Comparison of ENCODE assay signal across 12 cellular contexts in genomic region chr2:186639939-186640338, GRCh38. TPM values are rescaled to one million over a fixed set of nuclear protein-coding genes. Genes with fewer than 3 reads are reported as not detected.
DNase-seq lines count a peak whose midpoint lies in the region; ATAC-seq and TF ChIP-seq lines count a peak whose summit lies in the region.
"Had no signal": no experiment of that assay in that cellular context is flagged by ENCODE, and none has a peak within 500 bp of the region (broad histone marks: within the 10 kb centered on the region; RNA-seq: fewer than 3 reads in every experiment).

No MANE protein-coding gene starts in this region.

- no peak for TF ChIP-seq EP300 in ovary (IDR thresholded peaks at IDR 0.05)

- DNase-seq in GM12865 (ENCODE audit: low read depth) (peak; percentile 48), ovary (no peak), left ventricle myocardium superior (no peak), aorta (no peak), KBM-7 (no peak)
- DNase-seq: KG1; naive thymus-derived CD4-positive, alpha-beta T cell; NCI-H748 treated with DMSO at 0.1 percent for 48 hours; transverse colon had no signal

- no peak for TF ChIP-seq POLR2A in ovary (IDR thresholded peaks at IDR 0.05)

- no peak for TF ChIP-seq CTCF in GM12865 (IDR thresholded peaks at IDR 0.05; ENCODE audit: insufficient read depth, low read depth, low read length, missing control alignments)
- no peak for TF ChIP-seq CTCF in ovary (IDR thresholded peaks at IDR 0.05)

- H3K36me3 ChIP-seq in ovary (no peaks in the 10 kb centered on the region), aorta (ENCODE audit: control insufficient read depth in 1 of 2, insufficient read depth in 2 of 2, low read length in 1 of 2) (peaks cover 5 to 8% of the 10 kb centered on the region in 2 donors)

- H3K9me3 ChIP-seq in ovary (no peaks in the 10 kb centered on the region), aorta (ENCODE audit: control insufficient read depth, low read length) (no peaks in the 10 kb centered on the region)
- H3K9me3 ChIP-seq: transverse colon had no signal

- H3K27me3 ChIP-seq in ovary (no peaks in the 10 kb centered on the region), aorta (ENCODE audit: control insufficient read depth in 1 of 2, insufficient read depth in 2 of 2, low read length in 1 of 2) (no peaks in the 10 kb centered on the region)
- H3K27me3 ChIP-seq: transverse colon had no signal

- H3K4me3 ChIP-seq in GM12865 (ENCODE audit: low read depth, low read length) (no peak overlapping the region), ovary (no peak overlapping the region), aorta (ENCODE audit: low read length in 2 of 2) (no peak overlapping the region)
- H3K4me3 ChIP-seq: transverse colon had no signal

- ATAC-seq in GM19023 (IDR thresholded peaks at IDR 0.05; ENCODE audit: unreplicated experiment) (peak; percentile 56), HG02623 (IDR thresholded peaks at IDR 0.05; ENCODE audit: unreplicated experiment) (peak; percentile 76), HG03520 (IDR thresholded peaks at IDR 0.05; ENCODE audit: unreplicated experiment) (peak; percentile 49), left ventricle myocardium superior (no peak), aorta (ENCODE audit: low FRiP score) (no peak)
- ATAC-seq: naive thymus-derived CD4-positive, alpha-beta T cell had no signal

- H3K4me1 ChIP-seq in ovary (ENCODE audit: insufficient read depth) (no peaks in the 10 kb centered on the region), aorta (ENCODE audit: control insufficient read depth in 1 of 2, insufficient read depth in 2 of 2, low read length in 2 of 2) (no peaks in the 10 kb centered on the region)
- H3K4me1 ChIP-seq: transverse colon had no signal

- intact Hi-C loops in ovary (cut with DNase I) (loop anchor here in 2 of 4 donors (5.0 kb wide), 2 partner anchors 133 to 138 kb away; no protein-coding TSS in a partner anchor), left ventricle myocardium superior (cut with micrococcal nuclease) (loop anchor here (2.0 kb wide), 1 partner anchor 135 kb away; no protein-coding TSS in a partner anchor), aorta (cut with DNase I) (loop anchor here in 1 of 2 donors (2.0 to 10.0 kb wide), 2 partner anchors 45 to 135 kb away; partner anchors contain the start of gene ITGAV)

- H3K27ac ChIP-seq in ovary, result no peak overlapping the region
- H3K27ac ChIP-seq in aorta (ENCODE audit: low read depth in 1 of 2, low read length in 2 of 2), result no peak overlapping the region
- H3K27ac ChIP-seq: transverse colon had no signal

- in situ Hi-C loops in KBM-7 (cut with MboI; ENCODE audit: low pct_unique_long_range_greater_than_20kb, low sequenced_read_pairs), result loop anchor here (25.0 kb wide), 1 partner anchor 128 kb away; no protein-coding TSS in a partner anchor

RNA-seq across cellular contexts. Expression of gene ITGAV, which starts 50.1 kb away (rescaled TPM):
- 100 to 1,000 TPM in 2 of 7 donors, 10 to 100 TPM in 5; 63.6 to 123 (median 98.1) TPM for total RNA-seq in ovary
- polyA plus RNA-seq in ovary, result 10 to 100 TPM; 35.3 to 53.4 TPM
- 143 TPM for total RNA-seq in left ventricle myocardium superior
- 100 to 1,000 TPM; 138 to 146 TPM for total RNA-seq in aorta
- polyA plus RNA-seq in aorta, result 10 to 100 TPM; 27.9 to 40.1 TPM

RNA-seq across cellular contexts. Expression of gene FAM171B, which starts 53.9 kb away (rescaled TPM):
- total RNA-seq in ovary (10 to 100 TPM in 6 of 7 donors, 1 to 10 TPM in 1; 9.8 to 25.1 (median 16.6) TPM), left ventricle myocardium superior (3.2 TPM), aorta (10 to 100 TPM in 1 of 2 donors, 1 to 10 TPM in 1; 4.2 to 13.1 TPM)
- polyA plus RNA-seq in ovary (1 to 10 TPM; 4.2 to 6.0 TPM), aorta (under 1 TPM; 0.50 to 0.51 TPM)

Comparison
In these comparisons a context has a peak if more than half of its experiments do, and no peak if none do; other contexts are left out.
1. ATAC-seq: peak in GM19023 (single experiment), HG02623 (single experiment) and HG03520 (single experiment); none in left ventricle myocardium superior (single experiment) and aorta (single experiment).